23 cellular contexts compared by ENCODE assay signal in the genomic region with DNA sequence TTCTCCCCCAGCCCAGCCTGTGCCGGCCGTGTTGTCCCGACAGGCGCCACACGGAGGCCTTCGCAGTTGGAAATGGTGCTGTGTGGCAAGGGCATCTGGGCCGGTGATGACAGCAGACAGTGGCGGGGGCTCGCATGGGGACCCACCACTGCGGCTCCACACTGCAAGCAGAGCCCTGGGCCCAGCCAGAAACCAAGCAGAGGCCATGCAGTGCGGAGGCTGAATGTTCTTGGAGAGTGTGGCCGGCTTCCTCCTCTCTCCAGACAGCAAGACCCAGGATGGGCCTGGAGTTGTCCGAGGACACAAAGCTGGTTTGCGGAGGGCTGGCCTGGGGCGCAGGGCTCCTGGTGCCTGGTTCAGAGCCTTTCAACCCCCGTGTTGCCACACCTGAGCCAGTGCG.
"Had no signal": no experiment of that assay in that cellular context is flagged by ENCODE, and none has a peak within 500 bp of the region (broad histone marks: within the 10 kb centered on the region; RNA-seq: fewer than 3 reads in every experiment).

No MANE protein-coding gene starts in this region.

- H3K36me3 Mint-ChIP-seq: immature natural killer cell; natural killer cell; stimulated activated memory B cell treated with anti-CD40 and anti-IgM and Interleukin-4, amounts not matched to agents 10 μg/mL and 1 μg/mL and 100 μg/mL, for 72 hours had no signal

- H3K27me3 ChIP-seq: ovary, testis, tibial nerve, upper lobe of right lung, uterus had no signal

- DNase-seq: dermis blood vessel endothelial cell; effector memory CD4-positive, alpha-beta T cell; erythroblast; esophagus squamous epithelium; foreskin melanocyte; immature natural killer cell; islet precursor cell; kidney glomerular epithelial cell; lower lobe of right lung; natural killer cell; posterior cingulate gyrus; psoas muscle; stimulated activated CD4-positive, alpha-beta T cell treated with anti-CD3 and anti-CD28 coated beads, Interleukin-2, amount 100 ng/mL, for 24 hours; stimulated activated CD4-positive, alpha-beta T cell treated with anti-CD3 and anti-CD28 coated beads, Interleukin-4, amount 100 ng/mL, for 4 hours; stimulated activated naive CD8-positive, alpha-beta T cell treated with anti-CD3 and anti-CD28 coated beads, Interleukin-15, Interleukin-2, amounts not matched to agents 100 U/mL and 50 U/mL, for 24 hours; upper lobe of right lung; uterus had no signal

- H3K27ac ChIP-seq: esophagus squamous epithelium, lower lobe of right lung, upper lobe of right lung, uterus had no signal

- H3K27me3 Mint-ChIP-seq: stimulated activated memory B cell treated with anti-CD40 and anti-IgM and Interleukin-4, amounts not matched to agents 10 μg/mL and 1 μg/mL and 100 μg/mL, for 72 hours had no signal

- H3K36me3 ChIP-seq: esophagus squamous epithelium, lower lobe of right lung, ovary, tibial nerve, upper lobe of right lung, uterus had no signal

- H3K27ac Mint-ChIP-seq: natural killer cell; stimulated activated memory B cell treated with anti-CD40 and anti-IgM and Interleukin-4, amounts not matched to agents 10 μg/mL and 1 μg/mL and 100 μg/mL, for 72 hours had no signal

- H3K9me3 ChIP-seq: esophagus squamous epithelium, lower lobe of right lung, ovary, psoas muscle, testis, upper lobe of right lung, uterus had no signal

- H3K4me3 ChIP-seq: coronary artery, esophagus squamous epithelium, lower lobe of right lung, ovary, psoas muscle, testis, tibial nerve, upper lobe of right lung, uterus had no signal

- H3K4me1 ChIP-seq: upper lobe of right lung, uterus had no signal

- H3K4me3 Mint-ChIP-seq: immature natural killer cell; natural killer cell; stimulated activated memory B cell treated with anti-CD40 and anti-IgM and Interleukin-4, amounts not matched to agents 10 μg/mL and 1 μg/mL and 100 μg/mL, for 72 hours had no signal

- ATAC-seq: natural killer cell; sciatic nerve; stimulated activated memory B cell treated with anti-CD40 and anti-IgM and Interleukin-4, amounts not matched to agents 10 μg/mL and 1 μg/mL and 100 μg/mL, for 72 hours; stimulated activated naive CD8-positive, alpha-beta T cell treated with anti-CD3 and anti-CD28 coated beads, Interleukin-15, Interleukin-2, amounts not matched to agents 100 U/mL and 50 U/mL, for 24 hours had no signal

- H3K9me3 Mint-ChIP-seq: natural killer cell; stimulated activated memory B cell treated with anti-CD40 and anti-IgM and Interleukin-4, amounts not matched to agents 10 μg/mL and 1 μg/mL and 100 μg/mL, for 72 hours had no signal
